Comparison of ENCODE assay signal across 3 cellular contexts in genomic region chr22:46230262-46230901, GRCh38.
TF ChIP-seq lines count a peak whose summit lies in the region.

No MANE protein-coding gene starts in this region.

TF ChIP-seq in liver, 16 proteins besides CTCF, POLR2A, EP300 and RAD21:
- TF ChIP-seq FOXA1 (IDR thresholded peaks at IDR 0.05) (no peak), ATF3 (IDR thresholded peaks at IDR 0.05) (no peak), REST (IDR thresholded peaks at IDR 0.05) (no peak), RXRA (IDR thresholded peaks at IDR 0.05) (peak in 1 of 2 donors; percentile 40), SP1 (IDR thresholded peaks at IDR 0.05) (no peak), HNF4G (IDR thresholded peaks at IDR 0.05) (no peak), NR2F2 (IDR thresholded peaks at IDR 0.05) (no peak), FOXA2 (IDR thresholded peaks at IDR 0.05) (peak; percentile 8), JUND (IDR thresholded peaks at IDR 0.05) (no peak), ZBTB33 (IDR thresholded peaks at IDR 0.05) (no peak), TAF1 (conservative IDR thresholded peaks at IDR 0.05) (no peak), YY1 (IDR thresholded peaks at IDR 0.05) (peak; percentile 12), HNF4A (conservative IDR thresholded peaks at IDR 0.05) (peak; percentile 23 to 39)

TF ChIP-seq in HepG2, 621 proteins besides CTCF, POLR2A, EP300 and RAD21:
- no peak for TF ChIP-seq HNRNPUL1 (IDR thresholded peaks at IDR 0.05; ENCODE audit: low read depth, low read length)
- TF ChIP-seq CBX2 (IDR thresholded peaks at IDR 0.05; ENCODE audit: low read depth, low read length), result no peak
- TF ChIP-seq CBX2 (CRISPR knock-in tag; IDR thresholded peaks at IDR 0.05; ENCODE audit: low read depth), result no peak
- no peak for TF ChIP-seq CAMTA2 (CRISPR knock-in tag; IDR thresholded peaks at IDR 0.05; ENCODE audit: borderline replicate concordance)
- TF ChIP-seq BCL3 (CRISPR knock-in tag; IDR thresholded peaks at IDR 0.05), result no peak
- TF ChIP-seq NBN (conservative IDR thresholded peaks at IDR 0.05), result no peak
- no peak for TF ChIP-seq ISX (CRISPR knock-in tag; conservative IDR thresholded peaks at IDR 0.05)
- TF ChIP-seq ZNF350 (CRISPR knock-in tag; IDR thresholded peaks at IDR 0.05; ENCODE audit: borderline replicate concordance, low read depth), result no peak
- no peak for TF ChIP-seq TCF12 (IDR thresholded peaks at IDR 0.05)
- TF ChIP-seq TCF12 (CRISPR knock-in tag; IDR thresholded peaks at IDR 0.05), result no peak
- no peak for TF ChIP-seq RARG (CRISPR knock-in tag; IDR thresholded peaks at IDR 0.05; ENCODE audit: low read depth)

TF ChIP-seq in H1, 55 proteins besides CTCF, POLR2A, EP300 and RAD21:
- TF ChIP-seq JUN (IDR thresholded peaks at IDR 0.05; ENCODE audit: low read depth, low read length) (no peak), CBX8 (IDR thresholded peaks at IDR 0.05; ENCODE audit: borderline replicate concordance, low read depth, low read length) (no peak), NANOG (IDR thresholded peaks at IDR 0.05; ENCODE audit: insufficient read depth, low read depth, low read length, poor library complexity, severe bottlenecking) (no peak), PHF8 (conservative IDR thresholded peaks at IDR 0.05; ENCODE audit: low read depth, low read length) (no peak), GABPA (IDR thresholded peaks at IDR 0.05; ENCODE audit: borderline replicate concordance, insufficient read depth, low read length) (no peak), KDM5A (IDR thresholded peaks at IDR 0.05; ENCODE audit: low read length) (no peak), KDM4A (IDR thresholded peaks at IDR 0.05; ENCODE audit: low read depth, low read length, severe bottlenecking) (no peak), BRCA1 (IDR thresholded peaks at IDR 0.05; ENCODE audit: low read depth, low read length) (no peak), SP1 (IDR thresholded peaks at IDR 0.05; ENCODE audit: low read depth, low read length) (no peak)
